In genomic region chr5:2995667-2996066, GRCh38 we compare ENCODE assay signal across 24 cellular contexts.
"Had no signal": no experiment of that assay in that cellular context is flagged by ENCODE, and none has a peak within 500 bp of the region (broad histone marks: within the 10 kb centered on the region; RNA-seq: fewer than 3 reads in every experiment).

No MANE protein-coding gene starts in this region.

- H3K27me3 ChIP-seq: colonic mucosa, neutrophil, sigmoid colon, testis, tibial artery, vagina had no signal

- H3K4me1 ChIP-seq: colonic mucosa, left ventricle myocardium inferior, lower lobe of right lung, parathyroid adenoma, psoas muscle, sigmoid colon, spleen, testis, tibial artery, vagina had no signal

- DNase-seq: colonic mucosa; dermis blood vessel endothelial cell; effector memory CD4-positive, alpha-beta T cell; erythroblast; hypothalamus; immature natural killer cell; kidney glomerular epithelial cell; left colon; left ventricle myocardium inferior; lower lobe of right lung; natural killer cell; psoas muscle; right cardiac atrium; sigmoid colon; spleen; stimulated activated CD4-positive, alpha-beta T cell treated with anti-CD3 and anti-CD28 coated beads, Interleukin-4, amount 100 ng/mL, for 4 hours; stimulated activated naive CD8-positive, alpha-beta T cell treated with anti-CD3 and anti-CD28 coated beads, Interleukin-15, Interleukin-2, amounts not matched to agents 100 U/mL and 50 U/mL, for 24 hours; substantia nigra; testis had no signal

- H3K4me1 Mint-ChIP-seq: immature natural killer cell; natural killer cell; stimulated activated memory B cell treated with anti-CD40 and anti-IgM and Interleukin-4, amounts not matched to agents 10 μg/mL and 1 μg/mL and 100 μg/mL, for 72 hours had no signal

- H3K9ac ChIP-seq: parathyroid adenoma had no signal

- H3K36me3 ChIP-seq: colonic mucosa, left ventricle myocardium inferior, lower lobe of right lung, neutrophil, sigmoid colon, spleen, tibial artery, vagina had no signal

- H3K27me3 Mint-ChIP-seq: stimulated activated memory B cell treated with anti-CD40 and anti-IgM and Interleukin-4, amounts not matched to agents 10 μg/mL and 1 μg/mL and 100 μg/mL, for 72 hours had no signal

- H3K9me3 ChIP-seq: colonic mucosa, left ventricle myocardium inferior, lower lobe of right lung, neutrophil, psoas muscle, sigmoid colon, testis, tibial artery, vagina had no signal

- H3K27ac ChIP-seq: colonic mucosa, left ventricle myocardium inferior, lower lobe of right lung, neutrophil, parathyroid adenoma, psoas muscle, sigmoid colon, spleen, testis, tibial artery, vagina had no signal

- H2AFZ ChIP-seq: parathyroid adenoma had no signal

- ATAC-seq: left colon; lower lobe of right lung; natural killer cell; psoas muscle; right cardiac atrium; stimulated activated memory B cell treated with anti-CD40 and anti-IgM and Interleukin-4, amounts not matched to agents 10 μg/mL and 1 μg/mL and 100 μg/mL, for 72 hours; stimulated activated naive CD8-positive, alpha-beta T cell treated with anti-CD3 and anti-CD28 coated beads, Interleukin-15, Interleukin-2, amounts not matched to agents 100 U/mL and 50 U/mL, for 24 hours had no signal

- H3K4me3 Mint-ChIP-seq: immature natural killer cell; natural killer cell; stimulated activated memory B cell treated with anti-CD40 and anti-IgM and Interleukin-4, amounts not matched to agents 10 μg/mL and 1 μg/mL and 100 μg/mL, for 72 hours had no signal

- H3K36me3 Mint-ChIP-seq: immature natural killer cell; natural killer cell; stimulated activated memory B cell treated with anti-CD40 and anti-IgM and Interleukin-4, amounts not matched to agents 10 μg/mL and 1 μg/mL and 100 μg/mL, for 72 hours had no signal

- H3K4me3 ChIP-seq: colonic mucosa, left ventricle myocardium inferior, lower lobe of right lung, psoas muscle, sigmoid colon, spleen, testis, tibial artery, vagina had no signal

- H3K27ac Mint-ChIP-seq: immature natural killer cell; natural killer cell; stimulated activated memory B cell treated with anti-CD40 and anti-IgM and Interleukin-4, amounts not matched to agents 10 μg/mL and 1 μg/mL and 100 μg/mL, for 72 hours had no signal
